In genomic region chr10:21130108-21130507, GRCh38 we compare ENCODE assay signal across 1 cellular context.
TF ChIP-seq lines count a peak whose summit lies in the region.

No MANE protein-coding gene starts in this region.

TF ChIP-seq in K562, 482 proteins besides CTCF, POLR2A, EP300 and RAD21 (continued from another document and continues in another):
- no peak for TF ChIP-seq RERE (CRISPR knock-in tag; IDR thresholded peaks at IDR 0.05; ENCODE audit: borderline replicate concordance)
- peak in 1 of 2 experiments; percentile 50 for TF ChIP-seq AFF1 (IDR thresholded peaks at IDR 0.05; ENCODE audit: low read depth in 1 of 2, partially characterized antibody in 2 of 2)
- TF ChIP-seq SIN3B (IDR thresholded peaks at IDR 0.05; ENCODE audit: low read depth) = no peak
- peak; percentile 31; the same call in 1 of the 2 replicates for TF ChIP-seq HLTF (IDR thresholded peaks at IDR 0.05)
- TF ChIP-seq HCFC1 (IDR thresholded peaks at IDR 0.05; ENCODE audit: low read depth, low read length) = no peak
- TF ChIP-seq TOE1 (IDR thresholded peaks at IDR 0.05; ENCODE audit: borderline replicate concordance) = peak; percentile 61; the same call in 1 of the 2 replicates
- no peak for TF ChIP-seq TOE1 (CRISPR knock-in tag; IDR thresholded peaks at IDR 0.05; ENCODE audit: borderline replicate concordance, low read depth)
- TF ChIP-seq ZFP1 (CRISPR knock-in tag; IDR thresholded peaks at IDR 0.05) = no peak
- TF ChIP-seq ZKSCAN8 (CRISPR knock-in tag; IDR thresholded peaks at IDR 0.05) = 0 out of 2 replicates have a peak, but pooled peaks have one; percentile 61
- TF ChIP-seq ZNF609 (CRISPR knock-in tag; IDR thresholded peaks at IDR 0.05; ENCODE audit: borderline replicate concordance) = no peak
- no peak for TF ChIP-seq ZNF780A (CRISPR knock-in tag; IDR thresholded peaks at IDR 0.05)
- TF ChIP-seq ZBTB49 (CRISPR knock-in tag; IDR thresholded peaks at IDR 0.05; ENCODE audit: borderline replicate concordance) = no peak
- TF ChIP-seq ZBTB43 (CRISPR knock-in tag; IDR thresholded peaks at IDR 0.05) = no peak
- no peak for TF ChIP-seq ETV1 (tag; conservative IDR thresholded peaks at IDR 0.05; ENCODE audit: low read depth)
- TF ChIP-seq CC2D1A (IDR thresholded peaks at IDR 0.05) = peak; percentile 44; the same call in 1 of the 2 replicates
- TF ChIP-seq CCAR2 (IDR thresholded peaks at IDR 0.05; ENCODE audit: low read depth, low read length) = no peak
- no peak for TF ChIP-seq MEF2D (tag; conservative IDR thresholded peaks at IDR 0.05; ENCODE audit: low read depth)
- TF ChIP-seq TEAD4 (IDR thresholded peaks at IDR 0.05; ENCODE audit: low read length) = peak; percentile 91
- TF ChIP-seq TEAD4 (CRISPR knock-in tag; IDR thresholded peaks at IDR 0.05; ENCODE audit: borderline replicate concordance) = no peak
- TF ChIP-seq BACH1 (tag; IDR thresholded peaks at IDR 0.05) = no peak
- TF ChIP-seq CREB1 (IDR thresholded peaks at IDR 0.05) = no peak
- TF ChIP-seq CREB1 (CRISPR knock-in tag; IDR thresholded peaks at IDR 0.05) = no peak
- TF ChIP-seq ELF4 (CRISPR knock-in tag; IDR thresholded peaks at IDR 0.05) = no peak
- TF ChIP-seq ZBTB33 (CRISPR knock-in tag; IDR thresholded peaks at IDR 0.05) = no peak
- TF ChIP-seq U2AF1 (optimal IDR thresholded peaks at IDR 0.05; ENCODE audit: low read depth, low read length) = no peak
- peak; percentile 31 to 60; a peak in 2 of 4 replicates for TF ChIP-seq FOXK2 (conservative IDR thresholded peaks at IDR 0.05 in 1 of 2, IDR thresholded peaks at IDR 0.05 in 1 of 2; ENCODE audit: low read depth in 2 of 2)
- TF ChIP-seq PHTF2 (CRISPR knock-in tag; IDR thresholded peaks at IDR 0.05) = no peak
- TF ChIP-seq DLX4 (CRISPR knock-in tag; IDR thresholded peaks at IDR 0.05) = no peak
- TF ChIP-seq MTA2 (IDR thresholded peaks at IDR 0.05; ENCODE audit: low read depth) = peak; percentile 72; the same call in 1 of the 2 replicates
- TF ChIP-seq FOXP1 (CRISPR knock-in tag; IDR thresholded peaks at IDR 0.05) = no peak
- no peak for TF ChIP-seq CBX8 (IDR thresholded peaks at IDR 0.05; ENCODE audit: borderline replicate concordance, extremely low read depth, low read depth, low read length, poor library complexity, severe bottlenecking)
- TF ChIP-seq ZNF395 (CRISPR knock-in tag; IDR thresholded peaks at IDR 0.05) = no peak
- TF ChIP-seq HNRNPK (IDR thresholded peaks at IDR 0.05; ENCODE audit: low read depth, low read length, poor library complexity, severe bottlenecking) = no peak
- no peak for TF ChIP-seq ZNF212 (CRISPR knock-in tag; IDR thresholded peaks at IDR 0.05)
- peak; percentile 77 for TF ChIP-seq STAT5A (IDR thresholded peaks at IDR 0.05; ENCODE audit: borderline replicate concordance, low read length)
